In the genomic region with DNA sequence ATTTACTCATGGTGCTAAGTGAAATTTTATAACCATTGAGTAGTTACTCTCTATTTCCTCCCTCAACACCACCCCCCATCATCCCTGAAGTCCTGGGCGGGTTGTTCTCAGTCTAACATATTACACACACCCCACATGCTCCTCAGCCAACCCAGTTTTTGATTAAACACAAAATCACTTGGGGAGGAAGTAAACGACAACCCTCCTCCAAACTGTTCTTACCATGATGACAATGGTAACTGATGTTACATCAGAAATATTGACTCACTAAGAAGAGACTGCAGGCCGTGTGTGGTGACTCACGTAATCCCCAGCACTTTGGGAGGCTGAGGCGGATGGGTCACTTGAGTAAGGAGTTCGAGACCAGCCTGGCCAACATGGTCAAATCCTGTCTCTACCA, we compare ENCODE assay signal across 12 cellular contexts. TPM values are rescaled to one million over a fixed set of nuclear protein-coding genes. Genes with fewer than 3 reads are reported as not detected.
DNase-seq lines count a peak whose midpoint lies in the region; ATAC-seq, FAIRE-seq and TF ChIP-seq lines count a peak whose summit lies in the region.
"Had no signal": no experiment of that assay in that cellular context is flagged by ENCODE, and none has a peak within 500 bp of the region (broad histone marks: within the 10 kb centered on the region; RNA-seq: fewer than 3 reads in every experiment).

No MANE protein-coding gene starts in this region.

- H3K9me3 Mint-ChIP-seq in HFFc6, result no peaks in the 10 kb centered on the region
- H3K9me3 Mint-ChIP-seq: CD8-positive, alpha-beta T cell; nephron progenitor cell had no signal

- H3K4me1 Mint-ChIP-seq in HFFc6 (ENCODE audit: low read depth), result peaks cover 9% of the 10 kb centered on the region

- DNase-seq in Caki2 (ENCODE audit: low read depth) (peak; percentile 20), HFFc6 (no peak), SIG-M5 treated with dmso at 0.1 percent for 504 hours (lab: John Stamatoyannopoulos, UW; ENCODE audit: unreplicated experiment) (peak; percentile 4), iris pigment epithelial cell (ENCODE audit: low read depth) (peak; percentile 58), GM19239 (ENCODE audit: insufficient read length, low spot score) (no peak), NCI-H1417 (lab: John Stamatoyannopoulos, UW) (no peak)
- DNase-seq: CD8-positive, alpha-beta T cell; Kasumi-1; NCI-H345; nephron progenitor cell had no signal

- in situ Hi-C loops in Caki2 (cut with HindIII; ENCODE audit: low pct_unique_long_range_greater_than_20kb, low sequenced_read_pairs), result no loop called here

- peaks cover 10% of the 10 kb centered on the region; the same call in 1 of the 2 replicates for H3K36me3 Mint-ChIP-seq in HFFc6 (ENCODE audit: low read depth)

- FAIRE-seq in GM19239 (lab: Jason Lieb, UNC), result no peak

- no peak for ATAC-seq in GM18505 (IDR thresholded peaks at IDR 0.05; ENCODE audit: unreplicated experiment)
- no peak for ATAC-seq in HG02623 (IDR thresholded peaks at IDR 0.05; ENCODE audit: unreplicated experiment)
- ATAC-seq: CD8-positive, alpha-beta T cell had no signal

- H3K27me3 Mint-ChIP-seq in HFFc6 (ENCODE audit: insufficient read depth), result no peaks in the 10 kb centered on the region

- peak overlapping the region; percentile 53; the same call in 1 of the 2 replicates for H3K27ac Mint-ChIP-seq in HFFc6
- H3K27ac Mint-ChIP-seq: CD8-positive, alpha-beta T cell had no signal

- TF ChIP-seq CTCF in HFFc6 (IDR thresholded peaks at IDR 0.05), result no peak

- TF ChIP-seq POLR2A in GM18505 (IDR thresholded peaks at IDR 0.05; ENCODE audit: borderline replicate concordance, extremely low read depth, insufficient read depth, insufficient read length), result no peak

- no peak overlapping the region for H3K4me3 Mint-ChIP-seq in HFFc6
- H3K4me3 Mint-ChIP-seq: CD8-positive, alpha-beta T cell; nephron progenitor cell had no signal

RNA-seq across cellular contexts. Expression of a gene that starts 44.2 kb away (rescaled TPM):
- 2.2 and 7.4 TPM in 2 replicates for total RNA-seq in Caki2 (2014; rRNA removed; shearing (Covaris generic); ENCODE audit: low replicate concordance)
- 10 to 100 TPM; 13.3 to 16.4 (median 16.2) TPM for total RNA-seq in HFFc6 (2021; fragmentation: NEBNext Ultra II Directional; extraction: Animal tissue kit (Norgen Biotek cat#: 25700))

Comparison
In these comparisons a context has a peak if more than half of its experiments do, and no peak if none do; other contexts are left out.
1. DNase-seq: peak in Caki2 (single experiment), SIG-M5 treated with dmso at 0.1 percent for 504 hours (single experiment) and iris pigment epithelial cell (single experiment); none in HFFc6 (single experiment), GM19239 (single experiment) and NCI-H1417 (0 of 3).